In the genomic region with DNA sequence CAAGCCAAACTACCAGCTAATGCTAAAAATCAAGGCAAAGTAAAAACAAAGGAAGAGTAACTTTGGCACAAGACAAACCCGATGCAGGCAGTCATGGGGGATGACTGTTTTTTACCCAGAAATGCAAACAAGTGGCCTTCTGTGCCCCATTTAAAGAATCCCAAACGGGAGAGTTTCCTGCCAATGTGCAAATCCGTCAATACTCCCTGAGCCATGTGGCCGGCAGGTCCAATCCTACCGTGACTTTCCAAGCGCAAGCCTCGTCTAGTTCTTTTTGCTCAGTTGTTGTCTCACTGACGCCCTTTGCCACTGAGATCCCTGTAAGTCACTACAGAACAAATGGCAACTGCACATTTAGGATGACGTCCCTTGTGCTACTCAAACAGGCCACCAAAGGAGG, we compare ENCODE assay signal across 16 cellular contexts. TPM values are rescaled to one million over a fixed set of nuclear protein-coding genes. Genes with fewer than 3 reads are reported as not detected.
A peak's percentile ranks its signal among the peaks of the same experiment; 100 is the strongest.
DNase-seq lines count a peak whose midpoint lies in the region; ATAC-seq and TF ChIP-seq lines count a peak whose summit lies in the region.
"Had no signal": no experiment of that assay in that cellular context is flagged by ENCODE, and none has a peak within 500 bp of the region (broad histone marks: within the 10 kb centered on the region; RNA-seq: fewer than 3 reads in every experiment).

No MANE protein-coding gene starts in this region.

- no peak overlapping the region for H3K4me3 Mint-ChIP-seq in activated CD8-positive, alpha-beta T cell treated with anti-CD3 and anti-CD28 coated beads for 36 hours

- peak; percentile 15 for DNase-seq in activated T-cell treated with anti-CD3 and anti-CD28 coated beads, Interleukin-2, amount 50 U/mL, for 48 hours
- DNase-seq in activated T-cell treated with anti-CD3 and anti-CD28 coated beads for 4 hours (no peak), esophagus squamous epithelium (lab: John Stamatoyannopoulos, UW) (no peak), thyroid gland (no peak), BE2C (no peak), tibial nerve (ENCODE audit: low spot score in 2 of 2) (no peak)
- DNase-seq in activated CD8-positive, alpha-beta T cell treated with anti-CD3 and anti-CD28 coated beads for 36 hours: no peak
- DNase-seq: H7; mammary epithelial cell; MM.1S; NCI-H2029; NCI-H510A treated with DMSO at 0.1 percent for 48 hours; right cardiac atrium; stimulated activated CD4-positive, alpha-beta T cell treated with anti-CD3 and anti-CD28 coated beads, Interleukin-2, amount 100 ng/mL, for 48 hours; transverse colon had no signal

- 71 to 78% methylated on average over 9 of the region's 9 CpGs for WGBS in esophagus squamous epithelium, 2 donors
- 90 to 91% methylated on average over 9 of the region's 9 CpGs for WGBS in thyroid gland, 2 donors
- 54 to 78% methylated on average over 9 of the region's 9 CpGs for WGBS in tibial nerve, 2 donors

- H3K4me1 Mint-ChIP-seq in activated CD8-positive, alpha-beta T cell treated with anti-CD3 and anti-CD28 coated beads for 36 hours (ENCODE audit: low read depth): peaks cover 57% of the 10 kb centered on the region

- H3K27ac Mint-ChIP-seq in activated CD8-positive, alpha-beta T cell treated with anti-CD3 and anti-CD28 coated beads for 36 hours: peak overlapping the region; percentile 75

- POLR2A ChIA-PET in activated CD8-positive, alpha-beta T cell treated with anti-CD3 and anti-CD28 coated beads for 36 hours (lab: Charles Lee): interaction anchor here (1.1 to 1.9 kb wide), 5 partner anchors 12 to 163 kb away, joined by 4 to 6 read pairs (median 5); no protein-coding TSS in a partner anchor

- H3K36me3 ChIP-seq in esophagus squamous epithelium (peaks cover 5 to 82% (median 17%) of the 10 kb centered on the region in 3 donors), thyroid gland (peaks cover 5 to 25% of the 10 kb centered on the region in 2 donors), BE2C (peaks cover 35% of the 10 kb centered on the region), tibial nerve (peaks cover 0 to 65% (median 0%) of the 10 kb centered on the region in 3 donors)

- CTCF ChIA-PET in activated CD8-positive, alpha-beta T cell treated with anti-CD3 and anti-CD28 coated beads for 36 hours (lab: Charles Lee): interaction anchor here (1.0 to 3.6 kb wide), 12 partner anchors 14 to 356 kb away, joined by 3 to 28 read pairs (median 5); no protein-coding TSS in a partner anchor

- peaks cover 89% of the 10 kb centered on the region for H3K36me3 Mint-ChIP-seq in activated CD8-positive, alpha-beta T cell treated with anti-CD3 and anti-CD28 coated beads for 36 hours (ENCODE audit: low read depth)

- H3K27ac ChIP-seq in esophagus squamous epithelium (peak overlapping the region in 3 of 4 donors; percentile 14 to 38 (median 17)), thyroid gland (peak overlapping the region in 2 of 3 donors; percentile 22 to 62), tibial nerve (peak overlapping the region in 2 of 4 donors; percentile 12 to 52)

- H3K4me1 ChIP-seq in esophagus squamous epithelium: peaks cover 0 to 27% (median 1%) of the 10 kb centered on the region in 3 donors
- H3K4me1 ChIP-seq in thyroid gland: peaks cover 21 to 23% of the 10 kb centered on the region in 2 donors
- H3K4me1 ChIP-seq in BE2C: peaks cover 6% of the 10 kb centered on the region
- H3K4me1 ChIP-seq in tibial nerve: peaks cover 0 to 12% (median 2%) of the 10 kb centered on the region in 4 donors

- no peak overlapping the region for H3K4me3 ChIP-seq in esophagus squamous epithelium
- no peak overlapping the region for H3K4me3 ChIP-seq in thyroid gland (replicated peaks in 1 of 3)
- H3K4me3 ChIP-seq in BE2C (ENCODE audit: low read depth, low read length): no peak overlapping the region
- no peak overlapping the region for H3K4me3 ChIP-seq in tibial nerve
- H3K4me3 ChIP-seq: transverse colon had no signal

- H3K9me3 ChIP-seq in esophagus squamous epithelium (no peaks in the 10 kb centered on the region), thyroid gland (no peaks in the 10 kb centered on the region), BE2C (no peaks in the 10 kb centered on the region), tibial nerve (no peaks in the 10 kb centered on the region)
- H3K9me3 ChIP-seq: transverse colon had no signal

- ATAC-seq in activated CD8-positive, alpha-beta T cell treated with anti-CD3 and anti-CD28 coated beads for 36 hours: no peak
- no peak for ATAC-seq in HG03135 (IDR thresholded peaks at IDR 0.05; ENCODE audit: unreplicated experiment)
- ATAC-seq: right cardiac atrium had no signal

- H3K27me3 ChIP-seq in esophagus squamous epithelium: no peaks in the 10 kb centered on the region
- H3K27me3 ChIP-seq in thyroid gland: no peaks in the 10 kb centered on the region
- no peaks in the 10 kb centered on the region for H3K27me3 ChIP-seq in BE2C
- H3K27me3 ChIP-seq in tibial nerve: no peaks in the 10 kb centered on the region
- H3K27me3 ChIP-seq: transverse colon had no signal

- H3K9me3 Mint-ChIP-seq in activated CD8-positive, alpha-beta T cell treated with anti-CD3 and anti-CD28 coated beads for 36 hours: no peaks in the 10 kb centered on the region

- TF ChIP-seq POLR2A in esophagus squamous epithelium (IDR thresholded peaks at IDR 0.05): no peak
- TF ChIP-seq POLR2A in thyroid gland (IDR thresholded peaks at IDR 0.05): no peak
- TF ChIP-seq POLR2A in tibial nerve (IDR thresholded peaks at IDR 0.05): no peak

- no peak for TF ChIP-seq EP300 in tibial nerve (IDR thresholded peaks at IDR 0.05)

- intact Hi-C loops in activated CD8-positive, alpha-beta T cell treated with anti-CD3 and anti-CD28 coated beads for 36 hours (cut with micrococcal nuclease): loop anchor here (5.0 kb wide), 1 partner anchor 41 kb away; no protein-coding TSS in a partner anchor
- intact Hi-C loops in esophagus squamous epithelium (cut with DNase I): no loop called here
- intact Hi-C loops in thyroid gland (cut with DNase I): no loop called here

- no peak for TF ChIP-seq CTCF in activated CD8-positive, alpha-beta T cell treated with anti-CD3 and anti-CD28 coated beads for 36 hours (IDR thresholded peaks at IDR 0.05)
- TF ChIP-seq CTCF in esophagus squamous epithelium (IDR thresholded peaks at IDR 0.05) (no peak), thyroid gland (IDR thresholded peaks at IDR 0.05) (no peak), BE2C (IDR thresholded peaks at IDR 0.05; ENCODE audit: low read depth, low read length) (no peak), tibial nerve (IDR thresholded peaks at IDR 0.05) (no peak)

- no peaks in the 10 kb centered on the region for H3K27me3 Mint-ChIP-seq in activated CD8-positive, alpha-beta T cell treated with anti-CD3 and anti-CD28 coated beads for 36 hours

RNA-seq across cellular contexts. Expression of a gene that starts 43.3 kb away (rescaled TPM):
- 10 to 100 TPM; 59.6 to 60.5 TPM for total RNA-seq in activated CD8-positive, alpha-beta T cell treated with anti-CD3 and anti-CD28 coated beads for 36 hours
- total RNA-seq in esophagus squamous epithelium: 10 to 100 TPM; 23.9 to 38.6 (median 34.5) TPM
- total RNA-seq in thyroid gland: 10 to 100 TPM; 18.0 to 42.7 (median 30.7) TPM
- polyA plus RNA-seq in BE2C (2012; ENCODE audit: insufficient read depth, insufficient read length, low read depth): 14.1 TPM
- 10 to 100 TPM; 37.7 to 59.2 (median 43.1) TPM for total RNA-seq in tibial nerve

Comparison
In these comparisons a context has a peak if more than half of its experiments do, and no peak if none do; other contexts are left out.
1. DNase-seq: peak in activated T-cell treated with anti-CD3 and anti-CD28 coated beads, Interleukin-2, amount 50 U/mL, for 48 hours (2 of 2); none in activated T-cell treated with anti-CD3 and anti-CD28 coated beads for 4 hours (single experiment), activated CD8-positive, alpha-beta T cell treated with anti-CD3 and anti-CD28 coated beads for 36 hours (single experiment), esophagus squamous epithelium (single experiment), thyroid gland (0 of 2), BE2C (single experiment) and tibial nerve (0 of 2).